ENCODE assay signal across 2 cellular contexts in genomic region chr7:101113860-101114259, GRCh38.
TF ChIP-seq lines count a peak whose summit lies in the region.

No MANE protein-coding gene starts in this region.

TF ChIP-seq in GM23338, 12 proteins besides CTCF, POLR2A, EP300 and RAD21:
- no peak for TF ChIP-seq EZH2phosphoT487 (IDR thresholded peaks at IDR 0.05; ENCODE audit: unreplicated experiment)
- no peak for TF ChIP-seq POLR2AphosphoS5 (IDR thresholded peaks at IDR 0.05; ENCODE audit: low read depth)
- no peak for TF ChIP-seq REST (IDR thresholded peaks at IDR 0.05; ENCODE audit: unreplicated experiment)
- no peak for TF ChIP-seq NANOG (IDR thresholded peaks at IDR 0.05; ENCODE audit: borderline replicate concordance)
- no peak for TF ChIP-seq CREB1 (CRISPR knock-in tag; IDR thresholded peaks at IDR 0.05; ENCODE audit: low read depth)
- no peak for TF ChIP-seq ZNF331 (CRISPR knock-in tag; IDR thresholded peaks at IDR 0.05; ENCODE audit: low read depth)
- TF ChIP-seq ZNF114 (CRISPR knock-in tag; IDR thresholded peaks at IDR 0.05): no peak
- no peak for TF ChIP-seq STAT1 (IDR thresholded peaks at IDR 0.05; ENCODE audit: unreplicated experiment)
- no peak for TF ChIP-seq EZH2 (IDR thresholded peaks at IDR 0.05; ENCODE audit: low read depth, unreplicated experiment)
- TF ChIP-seq ZNF462 (CRISPR knock-in tag; IDR thresholded peaks at IDR 0.05): no peak
- TF ChIP-seq JUNB (IDR thresholded peaks at IDR 0.05; ENCODE audit: unreplicated experiment): no peak

TF ChIP-seq in H1, 55 proteins besides CTCF, POLR2A, EP300 and RAD21:
- no peak for TF ChIP-seq ASH2L (IDR thresholded peaks at IDR 0.05; ENCODE audit: low read length)
- no peak for TF ChIP-seq KDM1A (IDR thresholded peaks at IDR 0.05; ENCODE audit: borderline replicate concordance, low read length)
- TF ChIP-seq SIRT6 (IDR thresholded peaks at IDR 0.05; ENCODE audit: low read length): no peak
- no peak for TF ChIP-seq POLR2AphosphoS5 (IDR thresholded peaks at IDR 0.05; ENCODE audit: low read depth, low read length)
- TF ChIP-seq HDAC6 (IDR thresholded peaks at IDR 0.05; ENCODE audit: low read depth, low read length): no peak
- TF ChIP-seq FOSL1 (IDR thresholded peaks at IDR 0.05; ENCODE audit: insufficient read depth, low read depth, low read length): no peak
- TF ChIP-seq, protein P1, sequence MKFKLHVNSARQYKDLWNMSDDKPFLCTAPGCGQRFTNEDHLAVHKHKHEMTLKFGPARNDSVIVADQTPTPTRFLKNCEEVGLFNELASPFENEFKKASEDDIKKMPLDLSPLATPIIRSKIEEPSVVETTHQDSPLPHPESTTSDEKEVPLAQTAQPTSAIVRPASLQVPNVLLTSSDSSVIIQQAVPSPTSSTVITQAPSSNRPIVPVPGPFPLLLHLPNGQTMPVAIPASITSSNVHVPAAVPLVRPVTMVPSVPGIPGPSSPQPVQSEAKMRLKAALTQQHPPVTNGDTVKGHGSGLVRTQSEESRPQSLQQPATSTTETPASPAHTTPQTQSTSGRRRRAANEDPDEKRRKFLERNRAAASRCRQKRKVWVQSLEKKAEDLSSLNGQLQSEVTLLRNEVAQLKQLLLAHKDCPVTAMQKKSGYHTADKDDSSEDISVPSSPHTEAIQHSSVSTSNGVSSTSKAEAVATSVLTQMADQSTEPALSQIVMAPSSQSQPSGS (IDR thresholded peaks at IDR 0.05; ENCODE audit: low read length): no peak
- TF ChIP-seq RNF2 (IDR thresholded peaks at IDR 0.05; ENCODE audit: borderline replicate concordance, low read depth, low read length, missing control alignments, poor library complexity, severe bottlenecking): no peak
- no peak for TF ChIP-seq EZH2 (IDR thresholded peaks at IDR 0.05; ENCODE audit: low read depth, low read length, severe bottlenecking)
- no peak for TF ChIP-seq TAF1 (IDR thresholded peaks at IDR 0.05; ENCODE audit: low read depth, low read length)
- TF ChIP-seq CBX5 (IDR thresholded peaks at IDR 0.05; ENCODE audit: low read depth, low read length): no peak
- TF ChIP-seq, protein P2, sequence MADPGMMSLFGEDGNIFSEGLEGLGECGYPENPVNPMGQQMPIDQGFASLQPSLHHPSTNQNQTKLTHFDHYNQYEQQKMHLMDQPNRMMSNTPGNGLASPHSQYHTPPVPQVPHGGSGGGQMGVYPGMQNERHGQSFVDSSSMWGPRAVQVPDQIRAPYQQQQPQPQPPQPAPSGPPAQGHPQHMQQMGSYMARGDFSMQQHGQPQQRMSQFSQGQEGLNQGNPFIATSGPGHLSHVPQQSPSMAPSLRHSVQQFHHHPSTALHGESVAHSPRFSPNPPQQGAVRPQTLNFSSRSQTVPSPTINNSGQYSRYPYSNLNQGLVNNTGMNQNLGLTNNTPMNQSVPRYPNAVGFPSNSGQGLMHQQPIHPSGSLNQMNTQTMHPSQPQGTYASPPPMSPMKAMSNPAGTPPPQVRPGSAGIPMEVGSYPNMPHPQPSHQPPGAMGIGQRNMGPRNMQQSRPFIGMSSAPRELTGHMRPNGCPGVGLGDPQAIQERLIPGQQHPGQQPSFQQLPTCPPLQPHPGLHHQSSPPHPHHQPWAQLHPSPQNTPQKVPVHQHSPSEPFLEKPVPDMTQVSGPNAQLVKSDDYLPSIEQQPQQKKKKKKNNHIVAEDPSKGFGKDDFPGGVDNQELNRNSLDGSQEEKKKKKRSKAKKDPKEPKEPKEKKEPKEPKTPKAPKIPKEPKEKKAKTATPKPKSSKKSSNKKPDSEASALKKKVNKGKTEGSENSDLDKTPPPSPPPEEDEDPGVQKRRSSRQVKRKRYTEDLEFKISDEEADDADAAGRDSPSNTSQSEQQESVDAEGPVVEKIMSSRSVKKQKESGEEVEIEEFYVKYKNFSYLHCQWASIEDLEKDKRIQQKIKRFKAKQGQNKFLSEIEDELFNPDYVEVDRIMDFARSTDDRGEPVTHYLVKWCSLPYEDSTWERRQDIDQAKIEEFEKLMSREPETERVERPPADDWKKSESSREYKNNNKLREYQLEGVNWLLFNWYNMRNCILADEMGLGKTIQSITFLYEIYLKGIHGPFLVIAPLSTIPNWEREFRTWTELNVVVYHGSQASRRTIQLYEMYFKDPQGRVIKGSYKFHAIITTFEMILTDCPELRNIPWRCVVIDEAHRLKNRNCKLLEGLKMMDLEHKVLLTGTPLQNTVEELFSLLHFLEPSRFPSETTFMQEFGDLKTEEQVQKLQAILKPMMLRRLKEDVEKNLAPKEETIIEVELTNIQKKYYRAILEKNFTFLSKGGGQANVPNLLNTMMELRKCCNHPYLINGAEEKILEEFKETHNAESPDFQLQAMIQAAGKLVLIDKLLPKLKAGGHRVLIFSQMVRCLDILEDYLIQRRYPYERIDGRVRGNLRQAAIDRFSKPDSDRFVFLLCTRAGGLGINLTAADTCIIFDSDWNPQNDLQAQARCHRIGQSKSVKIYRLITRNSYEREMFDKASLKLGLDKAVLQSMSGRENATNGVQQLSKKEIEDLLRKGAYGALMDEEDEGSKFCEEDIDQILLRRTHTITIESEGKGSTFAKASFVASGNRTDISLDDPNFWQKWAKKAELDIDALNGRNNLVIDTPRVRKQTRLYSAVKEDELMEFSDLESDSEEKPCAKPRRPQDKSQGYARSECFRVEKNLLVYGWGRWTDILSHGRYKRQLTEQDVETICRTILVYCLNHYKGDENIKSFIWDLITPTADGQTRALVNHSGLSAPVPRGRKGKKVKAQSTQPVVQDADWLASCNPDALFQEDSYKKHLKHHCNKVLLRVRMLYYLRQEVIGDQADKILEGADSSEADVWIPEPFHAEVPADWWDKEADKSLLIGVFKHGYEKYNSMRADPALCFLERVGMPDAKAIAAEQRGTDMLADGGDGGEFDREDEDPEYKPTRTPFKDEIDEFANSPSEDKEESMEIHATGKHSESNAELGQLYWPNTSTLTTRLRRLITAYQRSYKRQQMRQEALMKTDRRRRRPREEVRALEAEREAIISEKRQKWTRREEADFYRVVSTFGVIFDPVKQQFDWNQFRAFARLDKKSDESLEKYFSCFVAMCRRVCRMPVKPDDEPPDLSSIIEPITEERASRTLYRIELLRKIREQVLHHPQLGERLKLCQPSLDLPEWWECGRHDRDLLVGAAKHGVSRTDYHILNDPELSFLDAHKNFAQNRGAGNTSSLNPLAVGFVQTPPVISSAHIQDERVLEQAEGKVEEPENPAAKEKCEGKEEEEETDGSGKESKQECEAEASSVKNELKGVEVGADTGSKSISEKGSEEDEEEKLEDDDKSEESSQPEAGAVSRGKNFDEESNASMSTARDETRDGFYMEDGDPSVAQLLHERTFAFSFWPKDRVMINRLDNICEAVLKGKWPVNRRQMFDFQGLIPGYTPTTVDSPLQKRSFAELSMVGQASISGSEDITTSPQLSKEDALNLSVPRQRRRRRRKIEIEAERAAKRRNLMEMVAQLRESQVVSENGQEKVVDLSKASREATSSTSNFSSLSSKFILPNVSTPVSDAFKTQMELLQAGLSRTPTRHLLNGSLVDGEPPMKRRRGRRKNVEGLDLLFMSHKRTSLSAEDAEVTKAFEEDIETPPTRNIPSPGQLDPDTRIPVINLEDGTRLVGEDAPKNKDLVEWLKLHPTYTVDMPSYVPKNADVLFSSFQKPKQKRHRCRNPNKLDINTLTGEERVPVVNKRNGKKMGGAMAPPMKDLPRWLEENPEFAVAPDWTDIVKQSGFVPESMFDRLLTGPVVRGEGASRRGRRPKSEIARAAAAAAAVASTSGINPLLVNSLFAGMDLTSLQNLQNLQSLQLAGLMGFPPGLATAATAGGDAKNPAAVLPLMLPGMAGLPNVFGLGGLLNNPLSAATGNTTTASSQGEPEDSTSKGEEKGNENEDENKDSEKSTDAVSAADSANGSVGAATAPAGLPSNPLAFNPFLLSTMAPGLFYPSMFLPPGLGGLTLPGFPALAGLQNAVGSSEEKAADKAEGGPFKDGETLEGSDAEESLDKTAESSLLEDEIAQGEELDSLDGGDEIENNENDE (IDR thresholded peaks at IDR 0.05; ENCODE audit: insufficient replicate concordance, low read length): no peak
- no peak for TF ChIP-seq SP1 (IDR thresholded peaks at IDR 0.05; ENCODE audit: low read depth, low read length)
- no peak for TF ChIP-seq CREB1 (IDR thresholded peaks at IDR 0.05)
- no peak for TF ChIP-seq GABPA (IDR thresholded peaks at IDR 0.05; ENCODE audit: borderline replicate concordance, insufficient read depth, low read length)
- TF ChIP-seq SAP30 (IDR thresholded peaks at IDR 0.05; ENCODE audit: insufficient read depth, insufficient replicate concordance, low read length): no peak
- TF ChIP-seq TAF7 (optimal IDR thresholded peaks at IDR 0.05; ENCODE audit: borderline replicate concordance, low read depth, low read length): no peak
